In the genomic region with DNA sequence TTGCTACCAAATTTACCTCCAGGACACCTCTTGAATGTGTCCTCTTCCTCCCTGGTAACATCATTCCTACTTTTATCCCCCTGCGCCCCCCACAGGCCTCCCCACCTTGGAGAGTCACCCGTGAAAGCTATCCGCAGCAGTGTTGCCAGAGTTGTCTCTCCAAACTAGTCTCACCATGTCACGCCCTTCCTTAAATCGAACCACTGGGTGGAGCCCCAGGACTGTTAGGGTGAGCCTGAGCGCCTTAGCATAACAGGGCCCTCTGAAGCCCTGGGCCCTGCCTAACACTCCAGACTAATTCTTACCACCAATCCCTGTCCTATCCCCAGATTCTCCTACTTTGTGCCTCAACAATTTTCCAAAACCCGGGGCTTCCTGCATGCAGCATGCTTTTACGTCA, we compare ENCODE assay signal across 14 cellular contexts. TPM values are rescaled to one million over a fixed set of nuclear protein-coding genes. Genes with fewer than 3 reads are reported as not detected.
DNase-seq lines count a peak whose midpoint lies in the region; ATAC-seq, FAIRE-seq and TF ChIP-seq lines count a peak whose summit lies in the region.
"Had no signal": no experiment of that assay in that cellular context is flagged by ENCODE, and none has a peak within 500 bp of the region (broad histone marks: within the 10 kb centered on the region; RNA-seq: fewer than 3 reads in every experiment).

No MANE protein-coding gene starts in this region.

- no peaks in the 10 kb centered on the region for H3K27me3 Mint-ChIP-seq in Caco-2 (ENCODE audit: insufficient read depth, unreplicated experiment)

- no peak overlapping the region for H3K4me3 Mint-ChIP-seq in Caco-2 (ENCODE audit: unreplicated experiment)
- H3K4me3 Mint-ChIP-seq: activated naive CD8-positive, alpha-beta T cell had no signal

- ATAC-seq in foreskin keratinocyte (peak; percentile 31), GM19452 (IDR thresholded peaks at IDR 0.05; ENCODE audit: unreplicated experiment) (no peak)

- H3K27me3 ChIP-seq in Caco-2 (replicated peaks; ENCODE audit: control insufficient read depth, insufficient read depth, low read length) (no peaks in the 10 kb centered on the region), foreskin keratinocyte (no peaks in the 10 kb centered on the region)
- H3K27me3 ChIP-seq: right atrium auricular region had no signal

- H3K36me3 ChIP-seq in Caco-2 (ENCODE audit: control insufficient read depth, insufficient read depth, low read length), result no peaks in the 10 kb centered on the region
- H3K36me3 ChIP-seq in HEK293 (ENCODE audit: control insufficient read depth in 2 of 2, insufficient read depth in 1 of 2, low read length in 2 of 2), result no peaks in the 10 kb centered on the region
- H3K36me3 ChIP-seq: right atrium auricular region had no signal

- no peaks in the 10 kb centered on the region for H3K4me1 Mint-ChIP-seq in Caco-2 (ENCODE audit: low read depth, unreplicated experiment)

- FAIRE-seq in H54 (lab: Jason Lieb, UNC), result no peak
- FAIRE-seq: TTC549 had no signal

- no peak for TF ChIP-seq POLR2A in H54 (IDR thresholded peaks at IDR 0.05; ENCODE audit: low read depth, low read length)

- H3K9me3 ChIP-seq in Caco-2 (no peaks in the 10 kb centered on the region), HEK293 (ENCODE audit: control insufficient read depth, insufficient read depth, low read depth, low read length) (no peaks in the 10 kb centered on the region)
- H3K9me3 ChIP-seq: right atrium auricular region had no signal

- no peak overlapping the region for H3K4me3 ChIP-seq in Caco-2 (ENCODE audit: low read depth, low read length)
- H3K4me3 ChIP-seq in HEK293 (ENCODE audit: low read depth, low read length), result no peak overlapping the region
- H3K4me3 ChIP-seq: right atrium auricular region had no signal

- TF ChIP-seq CTCF in Caco-2 (IDR thresholded peaks at IDR 0.05; ENCODE audit: insufficient read depth in 1 of 2, low read depth in 1 of 2, low read length in 1 of 2, severe bottlenecking in 1 of 2, unreplicated experiment in 1 of 2) (peak; percentile 21 to 25), HEK293 (tag by site-specific recombination; IDR thresholded peaks at IDR 0.05) (0 out of 2 replicates have a peak, but pooled peaks have one; percentile 14), foreskin keratinocyte (conservative IDR thresholded peaks at IDR 0.05) (peak; percentile 56)

- POLR2A ChIA-PET in Caco-2 (lab: Charles Lee) (no interaction called here), HEK293 (lab: Yijun Ruan, JAX) (no interaction called here)

- CTCF ChIA-PET in Caco-2 (lab: Charles Lee), result interaction anchor here (0.6 kb wide), 1 partner anchor 77 kb away, joined by 3 read pairs; no protein-coding TSS in a partner anchor
- CTCF ChIA-PET in HEK293 (lab: Yijun Ruan, JAX), result interaction anchor here (0.9 to 1.9 kb wide), 3 partner anchors 22 to 226 kb away, joined by 3 to 4 read pairs (median 3); no protein-coding TSS in a partner anchor

- DNase-seq in Caco-2 (peak; percentile 47 to 51), OCI-M1 (lab: John Stamatoyannopoulos, UW) (peak; percentile 32), foreskin keratinocyte (no peak), pons (ENCODE audit: low spot score) (no peak), H54 (ENCODE audit: insufficient read length, low spot score) (no peak)
- DNase-seq in effector CD8-positive, alpha-beta T cell (lab: John Stamatoyannopoulos, UW), result no peak
- DNase-seq: cerebellar nuclear complex, NCI-H1694 treated with DMSO at 0.1 percent for 48 hours had no signal

- H3K27ac ChIP-seq in HEK293 (ENCODE audit: extremely low read depth, low read depth, low read length) (no peak overlapping the region), foreskin keratinocyte (no peak overlapping the region)
- H3K27ac ChIP-seq: right atrium auricular region had no signal

- no peaks in the 10 kb centered on the region for H3K36me3 Mint-ChIP-seq in Caco-2 (ENCODE audit: insufficient read depth, unreplicated experiment)
- H3K36me3 Mint-ChIP-seq: activated naive CD8-positive, alpha-beta T cell had no signal

- H3K27ac Mint-ChIP-seq in Caco-2 (ENCODE audit: unreplicated experiment), result no peak overlapping the region
- H3K27ac Mint-ChIP-seq: activated naive CD8-positive, alpha-beta T cell had no signal

- no peaks in the 10 kb centered on the region for H3K4me1 ChIP-seq in Caco-2
- no peaks in the 10 kb centered on the region for H3K4me1 ChIP-seq in HEK293 (ENCODE audit: control insufficient read depth, insufficient read depth, low read length)
- H3K4me1 ChIP-seq in foreskin keratinocyte, result no peaks in the 10 kb centered on the region

- intact Hi-C loops in Caco-2 (cut with micrococcal nuclease; ENCODE audit: unreplicated experiment), result loop anchor here (1.0 kb wide), 1 partner anchor 163 kb away; no protein-coding TSS in a partner anchor

- no TSS peak for BruUV-seq in Caco-2 (replicated peaks; lab: Mats Ljungman, UMichigan)

- H3K9me3 Mint-ChIP-seq in Caco-2 (ENCODE audit: unreplicated experiment), result no peaks in the 10 kb centered on the region

TF ChIP-seq in HEK293, 187 proteins besides CTCF, POLR2A, EP300 and RAD21 (continues in another document):
- TF ChIP-seq ZFP41 (tag by site-specific recombination; IDR thresholded peaks at IDR 0.05; ENCODE audit: borderline replicate concordance) (no peak), OVOL3 (tag by site-specific recombination; IDR thresholded peaks at IDR 0.05) (no peak), ZNF830 (tag by site-specific recombination; IDR thresholded peaks at IDR 0.05; ENCODE audit: low read depth) (no peak), YY1 (tag by site-specific recombination; IDR thresholded peaks at IDR 0.05) (no peak), PATZ1 (tag by site-specific recombination; IDR thresholded peaks at IDR 0.05) (no peak), ZNF768 (tag by site-specific recombination; IDR thresholded peaks at IDR 0.05) (no peak), KLF10 (tag by site-specific recombination; IDR thresholded peaks at IDR 0.05) (no peak), ZNF707 (tag by site-specific recombination; IDR thresholded peaks at IDR 0.05) (no peak), ZNF837 (tag by site-specific recombination; IDR thresholded peaks at IDR 0.05) (no peak), ZBTB8A (tag by site-specific recombination; IDR thresholded peaks at IDR 0.05) (no peak), ZSCAN16 (tag by site-specific recombination; IDR thresholded peaks at IDR 0.05) (no peak), GLI4 (tag by site-specific recombination; IDR thresholded peaks at IDR 0.05) (no peak)
- TF ChIP-seq, protein P1, sequence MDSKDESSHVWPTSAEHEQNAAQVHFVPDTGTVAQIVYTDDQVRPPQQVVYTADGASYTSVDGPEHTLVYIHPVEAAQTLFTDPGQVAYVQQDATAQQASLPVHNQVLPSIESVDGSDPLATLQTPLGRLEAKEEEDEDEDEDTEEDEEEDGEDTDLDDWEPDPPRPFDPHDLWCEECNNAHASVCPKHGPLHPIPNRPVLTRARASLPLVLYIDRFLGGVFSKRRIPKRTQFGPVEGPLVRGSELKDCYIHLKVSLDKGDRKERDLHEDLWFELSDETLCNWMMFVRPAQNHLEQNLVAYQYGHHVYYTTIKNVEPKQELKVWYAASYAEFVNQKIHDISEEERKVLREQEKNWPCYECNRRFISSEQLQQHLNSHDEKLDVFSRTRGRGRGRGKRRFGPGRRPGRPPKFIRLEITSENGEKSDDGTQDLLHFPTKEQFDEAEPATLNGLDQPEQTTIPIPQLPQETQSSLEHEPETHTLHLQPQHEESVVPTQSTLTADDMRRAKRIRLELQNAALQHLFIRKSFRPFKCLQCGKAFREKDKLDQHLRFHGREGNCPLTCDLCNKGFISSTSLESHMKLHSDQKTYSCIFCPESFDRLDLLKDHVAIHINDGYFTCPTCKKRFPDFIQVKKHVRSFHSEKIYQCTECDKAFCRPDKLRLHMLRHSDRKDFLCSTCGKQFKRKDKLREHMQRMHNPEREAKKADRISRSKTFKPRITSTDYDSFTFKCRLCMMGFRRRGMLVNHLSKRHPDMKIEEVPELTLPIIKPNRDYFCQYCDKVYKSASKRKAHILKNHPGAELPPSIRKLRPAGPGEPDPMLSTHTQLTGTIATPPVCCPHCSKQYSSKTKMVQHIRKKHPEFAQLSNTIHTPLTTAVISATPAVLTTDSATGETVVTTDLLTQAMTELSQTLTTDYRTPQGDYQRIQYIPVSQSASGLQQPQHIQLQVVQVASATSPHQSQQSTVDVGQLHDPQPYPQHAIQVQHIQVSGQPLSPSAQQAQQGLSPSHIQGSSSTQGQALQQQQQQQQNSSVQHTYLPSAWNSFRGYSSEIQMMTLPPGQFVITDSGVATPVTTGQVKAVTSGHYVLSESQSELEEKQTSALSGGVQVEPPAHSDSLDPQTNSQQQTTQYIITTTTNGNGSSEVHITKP (tag by site-specific recombination; IDR thresholded peaks at IDR 0.05), result no peak

RNA-seq across cellular contexts. Expression of gene HSD3B2, which starts 35.0 kb away (rescaled TPM):
- total RNA-seq in Caco-2 (2022), result not detected in 2 replicates
- not detected in 2 replicates for total RNA-seq in foreskin keratinocyte
- not detected in 2 replicates for polyA plus RNA-seq in foreskin keratinocyte
- total RNA-seq: right atrium auricular region, subcutaneous adipose tissue had no signal

RNA-seq across cellular contexts. Expression of gene HSD3B1, which starts 57.0 kb away (rescaled TPM):
- total RNA-seq in Caco-2 (2022), result 38.0 and 40.9 TPM in 2 replicates
- 0.07 TPM in 1 of 2 replicates, not detected in the other for total RNA-seq in foreskin keratinocyte
- 0.06 and 0.08 TPM in 2 replicates for polyA plus RNA-seq in foreskin keratinocyte
- total RNA-seq: right atrium auricular region had no signal

Comparison
In these comparisons a context has a peak if more than half of its experiments do, and no peak if none do; other contexts are left out.
1. DNase-seq: peak in Caco-2 (2 of 2) and OCI-M1 (single experiment); none in foreskin keratinocyte (0 of 2), pons (single experiment), effector CD8-positive, alpha-beta T cell (single experiment) and H54 (single experiment).
2. RNA of gene HSD3B1, which starts 57.0 kb away (total RNA-seq): 38.0 to 40.9 TPM in Caco-2; 0.07 TPM in foreskin keratinocyte; every median in the first group is over 10 times any median in the second.
3. Peak in every context shown above with its lines, with median percentiles within 50 percentile points of each other: CTCF ChIP-seq.